13 cellular contexts compared by ENCODE assay signal in the genomic region with DNA sequence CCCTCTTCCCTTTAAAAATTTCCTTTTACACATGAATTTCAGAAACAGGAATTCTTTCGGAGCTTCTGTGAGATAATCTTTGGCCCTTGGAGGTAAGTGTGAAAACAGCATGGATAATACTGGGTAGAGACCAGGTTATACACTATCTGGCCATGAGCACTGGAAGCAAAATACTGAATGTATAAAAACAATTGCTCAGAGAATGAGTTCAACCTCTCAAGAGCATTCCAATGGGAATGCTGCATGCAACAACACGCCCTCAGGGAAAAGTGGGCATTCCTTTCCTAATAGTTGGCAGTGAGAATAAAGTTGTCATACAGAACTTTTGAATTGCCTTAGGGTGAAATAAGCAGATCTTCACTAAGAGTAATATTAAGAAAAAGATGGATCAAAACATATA.
DNase-seq lines count a peak whose midpoint lies in the region; ATAC-seq and TF ChIP-seq lines count a peak whose summit lies in the region.
"Had no signal": no experiment of that assay in that cellular context is flagged by ENCODE, and none has a peak within 500 bp of the region (broad histone marks: within the 10 kb centered on the region; RNA-seq: fewer than 3 reads in every experiment).

No MANE protein-coding gene starts in this region.

- H3K27me3 ChIP-seq in PC-3 (ENCODE audit: low read length), result no peaks in the 10 kb centered on the region
- H3K27me3 ChIP-seq: right lobe of liver had no signal

- no TSS peak for BruUV-seq in PC-3 (replicated peaks; lab: Mats Ljungman, UMichigan)

- peak overlapping the region; percentile 86 for H3K4me2 ChIP-seq in PC-3 (ENCODE audit: low read length)

- peaks cover 78% of the 10 kb centered on the region for H3K4me1 ChIP-seq in PC-3 (ENCODE audit: insufficient read depth, low read length)
- H3K4me1 ChIP-seq: right lobe of liver had no signal

- no peaks in the 10 kb centered on the region for H3K9me3 ChIP-seq in PC-3 (ENCODE audit: low read length)
- H3K9me3 ChIP-seq: lower lobe of right lung, right lobe of liver had no signal

- DNase-seq in ELF-1 (ENCODE audit: low read depth, low spot score) (peak; percentile 50), PC-3 (peak; percentile 92), caudate nucleus (lab: John Stamatoyannopoulos, UW) (no peak), pulmonary artery endothelial cell (ENCODE audit: low read depth, low spot score) (peak; percentile 76), SHP77 (lab: John Stamatoyannopoulos, UW) (no peak), NCI-H748 (lab: John Stamatoyannopoulos, UW; ENCODE audit: unreplicated experiment) (no peak)
- no peak for DNase-seq in stimulated activated naive CD4-positive, alpha-beta T cell treated with Interleukin-2 at 50 U/mL for 16 hours (lab: John Stamatoyannopoulos, UW)
- DNase-seq: endodermal cell, lower lobe of right lung, NCI-H2171, right lobe of liver, T-helper 1 cell had no signal

- H3K9me2 ChIP-seq in PC-3 (replicated peaks; ENCODE audit: low read length), result no peaks in the 10 kb centered on the region

- H3K36me3 ChIP-seq in PC-3 (ENCODE audit: low read depth, low read length), result peaks cover 29% of the 10 kb centered on the region
- H3K36me3 ChIP-seq: lower lobe of right lung, right lobe of liver had no signal

- H3K4me3 ChIP-seq in PC-3 (ENCODE audit: low read length), result peak overlapping the region; percentile 63
- H3K4me3 ChIP-seq: lower lobe of right lung, right lobe of liver had no signal

- H3K79me2 ChIP-seq in PC-3 (ENCODE audit: low read length), result peaks cover 95% of the 10 kb centered on the region

- H4K20me1 ChIP-seq in PC-3 (ENCODE audit: low read length), result no peaks in the 10 kb centered on the region

- no peak overlapping the region for H2AFZ ChIP-seq in PC-3 (ENCODE audit: low read length)

- CTCF ChIA-PET in PC-3 (lab: Charles Lee), result interaction anchor here (1.3 kb wide), 1 partner anchor 26 kb away, joined by 4 read pairs; no protein-coding TSS in a partner anchor

- H3K9ac ChIP-seq in PC-3 (ENCODE audit: low read length), result peak overlapping the region; percentile 80

- intact Hi-C loops in PC-3 (cut with micrococcal nuclease), result no loop called here

- H3F3A ChIP-seq in PC-3 (ENCODE audit: low read length, unreplicated experiment), result peaks cover 26% of the 10 kb centered on the region

- POLR2A ChIA-PET in PC-3 (lab: Charles Lee; ENCODE audit: unreplicated experiment), result interaction anchor here (0.6 to 1.0 kb wide), 5 partner anchors 11 to 295 kb away, joined by 3 to 10 read pairs (median 3); no protein-coding TSS in a partner anchor

- ATAC-seq in PC-3, result peak; percentile 49
- no peak for ATAC-seq in HG03175 (IDR thresholded peaks at IDR 0.05; ENCODE audit: unreplicated experiment)

- peak overlapping the region; percentile 98 for H3K27ac ChIP-seq in PC-3 (ENCODE audit: low read length)
- peak overlapping the region; percentile 12 for H3K27ac ChIP-seq in caudate nucleus (ENCODE audit: low read depth, low read length)
- H3K27ac ChIP-seq: right lobe of liver had no signal

- no peak for TF ChIP-seq CTCF in PC-3 (conservative IDR thresholded peaks at IDR 0.05; ENCODE audit: low read depth, low read length)

Comparison
In these comparisons a context has a peak if more than half of its experiments do, and no peak if none do; other contexts are left out.
1. DNase-seq: peak in ELF-1 (single experiment), PC-3 (single experiment) and pulmonary artery endothelial cell (single experiment); none in caudate nucleus (0 of 61), stimulated activated naive CD4-positive, alpha-beta T cell treated with Interleukin-2 at 50 U/mL for 16 hours (single experiment), SHP77 (0 of 2) and NCI-H748 (single experiment).